ENCODE assay signal across 11 cellular contexts in genomic region chr14:99789581-99789980, GRCh38. TPM values are rescaled to one million over a fixed set of nuclear protein-coding genes. Genes with fewer than 3 reads are reported as not detected.
"Had no signal": no experiment of that assay in that cellular context is flagged by ENCODE, and none has a peak within 500 bp of the region (broad histone marks: within the 10 kb centered on the region; RNA-seq: fewer than 3 reads in every experiment).

No MANE protein-coding gene starts in this region.

- H3K27me3 ChIP-seq: tibial nerve had no signal

- ATAC-seq: foreskin keratinocyte; heart right ventricle; left lobe of liver; stimulated activated naive CD8-positive, alpha-beta T cell treated with anti-CD3 and anti-CD28 coated beads, Interleukin-15, amount 100 ng/mL, for 72 hours; T-cell had no signal

- H3K36me3 ChIP-seq: heart right ventricle, tibial nerve had no signal

- H3K4me3 ChIP-seq: heart right ventricle, tibial nerve had no signal

- DNase-seq: activated B cell treated with CpG ODN at 0.5 μM for 24 hours; activated CD4-positive, alpha-beta T cell treated with anti-CD3 and anti-CD28 coated beads, Interleukin-2, amount 50 U/mL, for 1 hour; amygdala; foreskin keratinocyte; heart right ventricle; mesendoderm; stimulated activated CD4-positive, alpha-beta T cell treated with anti-CD3 and anti-CD28 coated beads, Interleukin-4, amount 100 ng/mL, for 4 hours; stimulated activated naive CD8-positive, alpha-beta T cell treated with anti-CD3 and anti-CD28 coated beads, Interleukin-15, amount 100 ng/mL, for 72 hours; T-cell had no signal

- H3K27ac ChIP-seq: foreskin keratinocyte had no signal

- H3K9me3 ChIP-seq: heart right ventricle, tibial nerve had no signal

RNA-seq across cellular contexts. Expression of gene EML1, which starts 3.6 kb away (rescaled TPM):
- total RNA-seq: activated B cell treated with CpG ODN at 0.5 μM for 24 hours had no signal
